In the genomic region with DNA sequence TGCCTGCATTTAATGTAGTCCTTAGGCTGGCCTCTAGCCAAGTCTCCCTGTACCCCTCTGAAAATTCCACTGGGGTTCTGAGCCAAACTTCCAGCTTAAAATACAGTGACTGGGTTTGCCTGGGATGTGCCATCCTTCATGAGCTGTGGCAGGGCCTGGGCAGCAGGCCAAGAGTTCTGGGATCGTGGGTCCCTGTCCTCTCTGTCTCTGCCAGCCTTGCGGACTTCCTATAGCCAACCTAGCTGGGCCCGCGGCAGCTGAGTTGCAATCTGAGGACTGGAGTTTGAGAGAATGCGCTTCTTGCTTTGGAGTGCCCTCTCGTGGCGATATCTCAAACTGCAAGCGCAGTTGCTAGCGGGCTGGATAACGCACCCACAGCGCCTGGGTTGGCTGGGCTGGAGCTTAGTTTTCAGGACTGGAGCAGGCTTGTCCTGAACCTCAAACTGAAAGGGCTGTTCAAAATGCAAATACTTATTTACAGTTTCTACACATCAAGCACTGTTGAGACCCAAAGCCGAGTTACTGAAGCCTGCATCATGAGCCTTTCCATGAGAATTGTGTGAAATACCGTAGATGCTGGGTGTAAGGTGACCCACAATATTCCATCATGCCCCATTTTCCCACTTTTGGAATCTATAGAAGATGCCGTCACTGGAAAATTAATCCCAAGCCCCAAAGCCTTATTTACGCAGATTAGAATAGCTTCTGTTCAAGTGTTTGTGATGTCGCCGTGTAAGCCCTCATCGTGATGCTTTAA, we compare ENCODE assay signal across 1 cellular context.
A peak's percentile ranks its signal among the peaks of the same experiment; 100 is the strongest.
TF ChIP-seq lines count a peak whose summit lies in the region.

No MANE protein-coding gene starts in this region.

TF ChIP-seq in SK-N-SH, 30 proteins besides CTCF, POLR2A, EP300 and RAD21 (continued from another document):
- TF ChIP-seq RFX5 (IDR thresholded peaks at IDR 0.05; ENCODE audit: low read length), result no peak
- TF ChIP-seq EZH2phosphoT487 (IDR thresholded peaks at IDR 0.05; ENCODE audit: borderline replicate concordance, low read depth), result no peak
- TF ChIP-seq, protein P1, sequence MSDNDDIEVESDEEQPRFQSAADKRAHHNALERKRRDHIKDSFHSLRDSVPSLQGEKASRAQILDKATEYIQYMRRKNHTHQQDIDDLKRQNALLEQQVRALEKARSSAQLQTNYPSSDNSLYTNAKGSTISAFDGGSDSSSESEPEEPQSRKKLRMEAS (IDR thresholded peaks at IDR 0.05; ENCODE audit: low read depth), result no peak
- no peak for TF ChIP-seq ELF1 (IDR thresholded peaks at IDR 0.05)
- TF ChIP-seq, protein P2, sequence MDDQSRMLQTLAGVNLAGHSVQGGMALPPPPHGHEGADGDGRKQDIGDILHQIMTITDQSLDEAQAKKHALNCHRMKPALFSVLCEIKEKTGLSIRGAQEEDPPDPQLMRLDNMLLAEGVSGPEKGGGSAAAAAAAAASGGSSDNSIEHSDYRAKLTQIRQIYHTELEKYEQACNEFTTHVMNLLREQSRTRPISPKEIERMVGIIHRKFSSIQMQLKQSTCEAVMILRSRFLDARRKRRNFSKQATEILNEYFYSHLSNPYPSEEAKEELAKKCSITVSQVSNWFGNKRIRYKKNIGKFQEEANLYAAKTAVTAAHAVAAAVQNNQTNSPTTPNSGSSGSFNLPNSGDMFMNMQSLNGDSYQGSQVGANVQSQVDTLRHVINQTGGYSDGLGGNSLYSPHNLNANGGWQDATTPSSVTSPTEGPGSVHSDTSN (IDR thresholded peaks at IDR 0.05), result no peak
- peak; percentile 52; the same call in 1 of the 2 replicates for TF ChIP-seq NFIC (IDR thresholded peaks at IDR 0.05; ENCODE audit: borderline replicate concordance)
- no peak for TF ChIP-seq RXRA (IDR thresholded peaks at IDR 0.05; ENCODE audit: borderline replicate concordance, low read depth)
- TF ChIP-seq CHD2 (IDR thresholded peaks at IDR 0.05; ENCODE audit: low read length, partially characterized antibody), result peak; percentile 57
- TF ChIP-seq YY1 (IDR thresholded peaks at IDR 0.05; ENCODE audit: low read depth), result no peak
- TF ChIP-seq GATA2 (CRISPR knock-in tag; IDR thresholded peaks at IDR 0.05), result no peak
- peak; percentile 59; the same call in 1 of the 2 replicates for TF ChIP-seq RCOR1 (IDR thresholded peaks at IDR 0.05; ENCODE audit: low read length)
- TF ChIP-seq MEF2A (IDR thresholded peaks at IDR 0.05; ENCODE audit: borderline replicate concordance, low read depth), result no peak
- no peak; the same call in 1 of the 2 replicates for TF ChIP-seq TCF12 (IDR thresholded peaks at IDR 0.05)
- TF ChIP-seq TAF1 (IDR thresholded peaks at IDR 0.05; ENCODE audit: borderline replicate concordance, low read depth, low read length), result no peak
- peak; percentile 28; the same call in 1 of the 2 replicates for TF ChIP-seq MXI1 (IDR thresholded peaks at IDR 0.05; ENCODE audit: low read depth, low read length)
- TF ChIP-seq NRF1 (IDR thresholded peaks at IDR 0.05; ENCODE audit: low read depth, low read length), result 0 out of 2 replicates have a peak, but pooled peaks have one; percentile 7
- TF ChIP-seq, protein P3, sequence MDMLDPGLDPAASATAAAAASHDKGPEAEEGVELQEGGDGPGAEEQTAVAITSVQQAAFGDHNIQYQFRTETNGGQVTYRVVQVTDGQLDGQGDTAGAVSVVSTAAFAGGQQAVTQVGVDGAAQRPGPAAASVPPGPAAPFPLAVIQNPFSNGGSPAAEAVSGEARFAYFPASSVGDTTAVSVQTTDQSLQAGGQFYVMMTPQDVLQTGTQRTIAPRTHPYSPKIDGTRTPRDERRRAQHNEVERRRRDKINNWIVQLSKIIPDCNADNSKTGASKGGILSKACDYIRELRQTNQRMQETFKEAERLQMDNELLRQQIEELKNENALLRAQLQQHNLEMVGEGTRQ (IDR thresholded peaks at IDR 0.05; ENCODE audit: borderline replicate concordance, low read depth, low read length), result no peak
- TF ChIP-seq, protein P4, sequence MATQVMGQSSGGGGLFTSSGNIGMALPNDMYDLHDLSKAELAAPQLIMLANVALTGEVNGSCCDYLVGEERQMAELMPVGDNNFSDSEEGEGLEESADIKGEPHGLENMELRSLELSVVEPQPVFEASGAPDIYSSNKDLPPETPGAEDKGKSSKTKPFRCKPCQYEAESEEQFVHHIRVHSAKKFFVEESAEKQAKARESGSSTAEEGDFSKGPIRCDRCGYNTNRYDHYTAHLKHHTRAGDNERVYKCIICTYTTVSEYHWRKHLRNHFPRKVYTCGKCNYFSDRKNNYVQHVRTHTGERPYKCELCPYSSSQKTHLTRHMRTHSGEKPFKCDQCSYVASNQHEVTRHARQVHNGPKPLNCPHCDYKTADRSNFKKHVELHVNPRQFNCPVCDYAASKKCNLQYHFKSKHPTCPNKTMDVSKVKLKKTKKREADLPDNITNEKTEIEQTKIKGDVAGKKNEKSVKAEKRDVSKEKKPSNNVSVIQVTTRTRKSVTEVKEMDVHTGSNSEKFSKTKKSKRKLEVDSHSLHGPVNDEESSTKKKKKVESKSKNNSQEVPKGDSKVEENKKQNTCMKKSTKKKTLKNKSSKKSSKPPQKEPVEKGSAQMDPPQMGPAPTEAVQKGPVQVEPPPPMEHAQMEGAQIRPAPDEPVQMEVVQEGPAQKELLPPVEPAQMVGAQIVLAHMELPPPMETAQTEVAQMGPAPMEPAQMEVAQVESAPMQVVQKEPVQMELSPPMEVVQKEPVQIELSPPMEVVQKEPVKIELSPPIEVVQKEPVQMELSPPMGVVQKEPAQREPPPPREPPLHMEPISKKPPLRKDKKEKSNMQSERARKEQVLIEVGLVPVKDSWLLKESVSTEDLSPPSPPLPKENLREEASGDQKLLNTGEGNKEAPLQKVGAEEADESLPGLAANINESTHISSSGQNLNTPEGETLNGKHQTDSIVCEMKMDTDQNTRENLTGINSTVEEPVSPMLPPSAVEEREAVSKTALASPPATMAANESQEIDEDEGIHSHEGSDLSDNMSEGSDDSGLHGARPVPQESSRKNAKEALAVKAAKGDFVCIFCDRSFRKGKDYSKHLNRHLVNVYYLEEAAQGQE (IDR thresholded peaks at IDR 0.05; ENCODE audit: low read depth, low read length), result 0 out of 2 replicates have a peak, but pooled peaks have one; percentile 14
- TF ChIP-seq, protein P5, sequence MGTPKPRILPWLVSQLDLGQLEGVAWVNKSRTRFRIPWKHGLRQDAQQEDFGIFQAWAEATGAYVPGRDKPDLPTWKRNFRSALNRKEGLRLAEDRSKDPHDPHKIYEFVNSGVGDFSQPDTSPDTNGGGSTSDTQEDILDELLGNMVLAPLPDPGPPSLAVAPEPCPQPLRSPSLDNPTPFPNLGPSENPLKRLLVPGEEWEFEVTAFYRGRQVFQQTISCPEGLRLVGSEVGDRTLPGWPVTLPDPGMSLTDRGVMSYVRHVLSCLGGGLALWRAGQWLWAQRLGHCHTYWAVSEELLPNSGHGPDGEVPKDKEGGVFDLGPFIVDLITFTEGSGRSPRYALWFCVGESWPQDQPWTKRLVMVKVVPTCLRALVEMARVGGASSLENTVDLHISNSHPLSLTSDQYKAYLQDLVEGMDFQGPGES (IDR thresholded peaks at IDR 0.05; ENCODE audit: low read depth, low read length), result no peak
- no peak for TF ChIP-seq SIN3A (IDR thresholded peaks at IDR 0.05; ENCODE audit: borderline replicate concordance, low read depth, low read length)
- TF ChIP-seq FOXJ3 (CRISPR knock-in tag; IDR thresholded peaks at IDR 0.05), result no peak
- no peak for TF ChIP-seq POLR2AphosphoS5 (IDR thresholded peaks at IDR 0.05; ENCODE audit: low read depth, low read length)
- no peak for TF ChIP-seq FOXM1 (IDR thresholded peaks at IDR 0.05; ENCODE audit: low read depth)
- no peak for TF ChIP-seq GABPA (IDR thresholded peaks at IDR 0.05; ENCODE audit: low read depth)
- no peak for TF ChIP-seq FOSL2 (IDR thresholded peaks at IDR 0.05; ENCODE audit: borderline replicate concordance, low read depth)
- TF ChIP-seq, protein P6, sequence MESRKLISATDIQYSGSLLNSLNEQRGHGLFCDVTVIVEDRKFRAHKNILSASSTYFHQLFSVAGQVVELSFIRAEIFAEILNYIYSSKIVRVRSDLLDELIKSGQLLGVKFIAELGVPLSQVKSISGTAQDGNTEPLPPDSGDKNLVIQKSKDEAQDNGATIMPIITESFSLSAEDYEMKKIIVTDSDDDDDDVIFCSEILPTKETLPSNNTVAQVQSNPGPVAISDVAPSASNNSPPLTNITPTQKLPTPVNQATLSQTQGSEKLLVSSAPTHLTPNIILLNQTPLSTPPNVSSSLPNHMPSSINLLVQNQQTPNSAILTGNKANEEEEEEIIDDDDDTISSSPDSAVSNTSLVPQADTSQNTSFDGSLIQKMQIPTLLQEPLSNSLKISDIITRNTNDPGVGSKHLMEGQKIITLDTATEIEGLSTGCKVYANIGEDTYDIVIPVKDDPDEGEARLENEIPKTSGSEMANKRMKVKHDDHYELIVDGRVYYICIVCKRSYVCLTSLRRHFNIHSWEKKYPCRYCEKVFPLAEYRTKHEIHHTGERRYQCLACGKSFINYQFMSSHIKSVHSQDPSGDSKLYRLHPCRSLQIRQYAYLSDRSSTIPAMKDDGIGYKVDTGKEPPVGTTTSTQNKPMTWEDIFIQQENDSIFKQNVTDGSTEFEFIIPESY (IDR thresholded peaks at IDR 0.05; ENCODE audit: borderline replicate concordance, low read depth), result no peak
- TF ChIP-seq, protein P7, sequence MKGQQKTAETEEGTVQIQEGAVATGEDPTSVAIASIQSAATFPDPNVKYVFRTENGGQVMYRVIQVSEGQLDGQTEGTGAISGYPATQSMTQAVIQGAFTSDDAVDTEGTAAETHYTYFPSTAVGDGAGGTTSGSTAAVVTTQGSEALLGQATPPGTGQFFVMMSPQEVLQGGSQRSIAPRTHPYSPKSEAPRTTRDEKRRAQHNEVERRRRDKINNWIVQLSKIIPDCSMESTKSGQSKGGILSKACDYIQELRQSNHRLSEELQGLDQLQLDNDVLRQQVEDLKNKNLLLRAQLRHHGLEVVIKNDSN (IDR thresholded peaks at IDR 0.05; ENCODE audit: borderline replicate concordance, low read depth), result no peak
- TF ChIP-seq JUND (IDR thresholded peaks at IDR 0.05), result no peak
